ENCODE assay signal across 8 cellular contexts in genomic region chr11:65382036-65382803, GRCh38. TPM values are rescaled to one million over a fixed set of nuclear protein-coding genes. Genes with fewer than 3 reads are reported as not detected.
A peak's percentile ranks its signal among the peaks of the same experiment; 100 is the strongest.
DNase-seq lines count a peak whose midpoint lies in the region; ATAC-seq lines count a peak whose summit lies in the region.

A gene with protein sequence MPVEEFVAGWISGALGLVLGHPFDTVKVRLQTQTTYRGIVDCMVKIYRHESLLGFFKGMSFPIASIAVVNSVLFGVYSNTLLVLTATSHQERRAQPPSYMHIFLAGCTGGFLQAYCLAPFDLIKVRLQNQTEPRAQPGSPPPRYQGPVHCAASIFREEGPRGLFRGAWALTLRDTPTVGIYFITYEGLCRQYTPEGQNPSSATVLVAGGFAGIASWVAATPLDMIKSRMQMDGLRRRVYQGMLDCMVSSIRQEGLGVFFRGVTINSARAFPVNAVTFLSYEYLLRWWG (minus strand): TSS chr11:65382646. CDS start chr11:65381951, 695 bp downstream.

- peak; percentile 16 to 93 (median 78) for DNase-seq in C1 segment of cervical spinal cord (lab: John Stamatoyannopoulos, UW)
- peak; percentile 55 for DNase-seq in GM19240 (ENCODE audit: insufficient read length, low spot score)
- DNase-seq in NCI-H510A treated with DMSO at 0.1 percent for 48 hours (lab: John Stamatoyannopoulos, UW) = peak; percentile 96
- DNase-seq in activated CD4-positive, alpha-beta T cell treated with anti-CD3 and anti-CD28 coated beads for 1 hour = peak; percentile 91
- DNase-seq in cerebellum (ENCODE audit: low spot score) = peak; percentile 53
- DNase-seq in left lobe of liver (ENCODE audit: low spot score) = peak; percentile 96
- DNase-seq in stimulated activated CD4-positive, alpha-beta T cell treated with anti-CD3 and anti-CD28 coated beads, Interleukin-2, amount 100 ng/mL, for 24 hours = peak; percentile 93 to 94

- ATAC-seq in HG03442 (IDR thresholded peaks at IDR 0.05; ENCODE audit: unreplicated experiment) = peak; percentile 57
- peak; percentile 73 for ATAC-seq in left lobe of liver

RNA-seq across cellular contexts. Expression of the gene that starts here (rescaled TPM):
- total RNA-seq in cerebellum = 0.73 TPM
- total RNA-seq in left lobe of liver = 14.5 TPM

Comparison
In these comparisons a context has a peak if more than half of its experiments do, and no peak if none do; other contexts are left out.
1. Peak in every context shown above with its lines: DNase-seq and ATAC-seq.
2. Peak in DNase-seq in cerebellum; RNA of the gene not detected or under 1 TPM.